Comparison of ENCODE assay signal across 22 cellular contexts in the genomic region with DNA sequence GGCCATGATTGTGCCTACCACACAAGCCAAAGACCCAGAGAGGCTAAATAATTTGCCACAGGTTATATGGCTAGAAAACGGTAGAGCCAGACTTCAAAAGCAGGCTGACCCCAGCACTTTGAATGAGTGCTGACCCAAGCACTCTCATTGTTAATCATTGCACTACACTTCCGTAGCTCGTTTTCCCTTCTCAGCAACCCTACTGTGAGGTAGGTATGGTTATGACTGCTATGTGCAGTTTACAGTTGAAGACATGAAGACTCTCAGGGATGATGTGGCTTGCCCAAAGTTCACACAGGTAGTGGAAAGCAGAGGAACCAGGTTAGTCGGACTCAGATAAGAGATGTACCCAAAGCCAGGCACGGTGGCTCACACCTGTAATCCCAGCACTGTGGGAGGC. TPM values are rescaled to one million over a fixed set of nuclear protein-coding genes. Genes with fewer than 3 reads are reported as not detected.
"Had no signal": no experiment of that assay in that cellular context is flagged by ENCODE, and none has a peak within 500 bp of the region (broad histone marks: within the 10 kb centered on the region; RNA-seq: fewer than 3 reads in every experiment).

No MANE protein-coding gene starts in this region.

- H3K4me2 ChIP-seq: SK-N-SH had no signal

- DNase-seq: KBM-7, MV-4-11, NCI-H1092, NCI-H1105 treated with DMSO at 0.1 percent for 48 hours, NCI-H1417 treated with DMSO at 0.1 percent for 48 hours, NCI-H146, NCI-H1694 treated with DMSO at 0.1 percent for 48 hours, NCI-H1930, NCI-H2081, NCI-H2107, NCI-H2227 treated with DMSO at 0.1 percent for 48 hours, NCI-H524, NCI-H526 treated with DMSO at 0.1 percent for 48 hours, NCI-H748 treated with DMSO at 0.1 percent for 48 hours, SHP77, SK-N-SH had no signal

- FAIRE-seq: HTR-8/SVneo, RCC 7860 had no signal

- H3K27ac ChIP-seq: HL-60, RWPE1 had no signal

- H3K9ac ChIP-seq: SK-N-SH had no signal

- H3K9me3 ChIP-seq: SK-N-SH had no signal

RNA-seq across cellular contexts. Expression of a gene that starts 33.5 kb away (rescaled TPM):
- total RNA-seq: LHCN-M2, MCF 10A had no signal
